Comparison of ENCODE assay signal across 9 cellular contexts in the genomic region with DNA sequence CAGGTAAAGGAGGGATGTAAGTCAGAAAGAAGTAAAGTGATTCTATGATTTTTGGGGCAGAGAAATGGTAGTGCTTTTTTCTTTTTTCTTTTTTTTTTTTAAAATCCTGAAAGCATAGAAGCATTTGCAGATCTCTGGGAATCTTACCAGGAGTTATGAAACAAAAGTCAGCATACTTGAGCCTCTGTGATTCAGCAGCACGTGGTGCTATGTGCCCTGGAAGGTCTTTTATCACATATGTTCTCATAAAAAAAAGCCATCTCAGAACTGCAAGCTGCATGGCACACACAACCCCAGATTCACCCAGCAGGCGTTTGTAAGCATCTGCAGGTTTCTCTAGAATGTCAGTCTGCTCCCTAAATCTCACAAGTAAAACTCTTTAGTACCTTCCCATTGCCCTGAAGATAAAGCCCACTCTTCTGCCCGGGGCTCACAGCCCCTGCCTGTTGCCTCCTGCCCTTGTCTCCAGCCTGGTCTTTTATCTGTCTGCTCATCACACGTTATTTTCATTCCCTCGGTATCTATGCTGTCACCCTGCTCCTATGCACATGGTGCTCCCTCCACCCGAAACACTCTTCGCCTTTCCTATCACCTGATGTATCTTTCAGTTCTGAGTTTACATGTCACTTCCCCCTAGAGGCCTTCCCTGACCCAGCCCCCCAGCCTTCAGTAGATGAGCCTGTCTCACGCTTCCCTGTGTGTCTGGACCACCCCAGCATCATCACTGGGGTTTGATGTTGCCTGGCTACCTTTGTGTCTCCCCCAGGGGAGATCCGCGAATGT.
DNase-seq lines count a peak whose midpoint lies in the region; ATAC-seq lines count a peak whose summit lies in the region.
"Had no signal": no experiment of that assay in that cellular context is flagged by ENCODE, and none has a peak within 500 bp of the region (broad histone marks: within the 10 kb centered on the region; RNA-seq: fewer than 3 reads in every experiment).

No MANE protein-coding gene starts in this region.

- no peaks in the 10 kb centered on the region for H3K36me3 Mint-ChIP-seq in activated naive CD8-positive, alpha-beta T cell treated with anti-CD3 and anti-CD28 coated beads, Interleukin-2, amount 50 U/mL, for 24 hours (ENCODE audit: low read depth)

- DNase-seq in right cardiac atrium (no peak), Right ventricle myocardium inferior (ENCODE audit: missing footprints) (no peak), epidermal melanocyte (ENCODE audit: insufficient read length, low spot score) (peak; percentile 56), aorta (no peak), iPS-NIHi7 (ENCODE audit: extremely low spot score) (no peak)
- DNase-seq in activated naive CD8-positive, alpha-beta T cell treated with anti-CD3 and anti-CD28 coated beads, Interleukin-2, amount 50 U/mL, for 24 hours, result no peak
- no peak for DNase-seq in stimulated activated CD4-positive, alpha-beta T cell treated with anti-CD3 and anti-CD28 coated beads, Interleukin-1b, Interleukin-23, amount 100 ng/mL, for 48 hours

- 52% methylated on average over 10 of the region's 10 CpGs for WGBS in right cardiac atrium
- 61 to 62% methylated on average over 10 of the region's 10 CpGs for WGBS in aorta, 2 donors

- H3K4me3 ChIP-seq in right cardiac atrium (ENCODE audit: low read length) (no peak overlapping the region), aorta (ENCODE audit: low read length in 2 of 2) (no peak overlapping the region)
- H3K4me3 ChIP-seq: BLaER1 treated with 17β-estradiol and CSF1 and Interleukin-3, amounts not matched to agents 10 nM and 100 nM had no signal

- no peaks in the 10 kb centered on the region for H3K36me3 ChIP-seq in aorta (ENCODE audit: control insufficient read depth in 1 of 2, insufficient read depth in 2 of 2, low read length in 1 of 2)
- H3K36me3 ChIP-seq: BLaER1 treated with 17β-estradiol and CSF1 and Interleukin-3, amounts not matched to agents 10 nM and 100 nM had no signal

- no peaks in the 10 kb centered on the region for H3K4me1 ChIP-seq in right cardiac atrium (ENCODE audit: control insufficient read depth, insufficient read depth, low read length)
- H3K4me1 ChIP-seq in aorta (ENCODE audit: control insufficient read depth in 1 of 2, insufficient read depth in 2 of 2, low read length in 2 of 2), result peaks cover 4 to 5% of the 10 kb centered on the region in 2 donors

- H3K4me1 Mint-ChIP-seq in activated naive CD8-positive, alpha-beta T cell treated with anti-CD3 and anti-CD28 coated beads, Interleukin-2, amount 50 U/mL, for 24 hours, result peaks cover 2% of the 10 kb centered on the region

- no peaks in the 10 kb centered on the region for H3K27me3 Mint-ChIP-seq in activated naive CD8-positive, alpha-beta T cell treated with anti-CD3 and anti-CD28 coated beads, Interleukin-2, amount 50 U/mL, for 24 hours

- ATAC-seq in right cardiac atrium (peak; percentile 43 to 48), Right ventricle myocardium inferior (no peak), HG03175 (IDR thresholded peaks at IDR 0.05; ENCODE audit: unreplicated experiment) (peak; percentile 79), aorta (ENCODE audit: low FRiP score) (peak; percentile 71)
- no peak for ATAC-seq in activated naive CD8-positive, alpha-beta T cell treated with anti-CD3 and anti-CD28 coated beads, Interleukin-2, amount 50 U/mL, for 24 hours

- intact Hi-C loops in right cardiac atrium (cut with DNase I) (no loop called here), Right ventricle myocardium inferior (cut with DNase I) (no loop called here), aorta (cut with DNase I) (loop anchor here in 1 of 2 donors (5.0 kb wide), 1 partner anchor 74 kb away; the partner anchor contains the start of genes CHDH and IL17RB)

- H3K27me3 ChIP-seq in right cardiac atrium (ENCODE audit: control insufficient read depth, insufficient read depth), result no peaks in the 10 kb centered on the region
- H3K27me3 ChIP-seq in aorta (ENCODE audit: control insufficient read depth in 1 of 2, insufficient read depth in 2 of 2, low read length in 1 of 2), result no peaks in the 10 kb centered on the region
- H3K27me3 ChIP-seq: BLaER1 treated with 17β-estradiol and CSF1 and Interleukin-3, amounts not matched to agents 10 nM and 100 nM had no signal

- H3K9me3 Mint-ChIP-seq in activated naive CD8-positive, alpha-beta T cell treated with anti-CD3 and anti-CD28 coated beads, Interleukin-2, amount 50 U/mL, for 24 hours, result no peaks in the 10 kb centered on the region

- no peak overlapping the region for H3K4me3 Mint-ChIP-seq in activated naive CD8-positive, alpha-beta T cell treated with anti-CD3 and anti-CD28 coated beads, Interleukin-2, amount 50 U/mL, for 24 hours

- H3K27ac ChIP-seq in right cardiac atrium (ENCODE audit: low read length) (no peak overlapping the region), aorta (ENCODE audit: low read depth in 1 of 2, low read length in 2 of 2) (peak overlapping the region in 1 of 2 donors; percentile 10)
- H3K27ac ChIP-seq: BLaER1 treated with 17β-estradiol and CSF1 and Interleukin-3, amounts not matched to agents 10 nM and 100 nM had no signal

- no peak overlapping the region for H3K27ac Mint-ChIP-seq in activated naive CD8-positive, alpha-beta T cell treated with anti-CD3 and anti-CD28 coated beads, Interleukin-2, amount 50 U/mL, for 24 hours

- no peaks in the 10 kb centered on the region for H3K9me3 ChIP-seq in right cardiac atrium (ENCODE audit: control insufficient read depth, low read length)
- no peaks in the 10 kb centered on the region for H3K9me3 ChIP-seq in aorta (ENCODE audit: control insufficient read depth, low read length)
- H3K9me3 ChIP-seq: BLaER1 treated with 17β-estradiol and CSF1 and Interleukin-3, amounts not matched to agents 10 nM and 100 nM had no signal

Comparison
In these comparisons a context has a peak if more than half of its experiments do, and no peak if none do; other contexts are left out.
1. ATAC-seq: peak in right cardiac atrium (2 of 2), HG03175 (single experiment) and aorta (single experiment); none in Right ventricle myocardium inferior (single experiment) and activated naive CD8-positive, alpha-beta T cell treated with anti-CD3 and anti-CD28 coated beads, Interleukin-2, amount 50 U/mL, for 24 hours (single experiment).